Comparison of ENCODE assay signal across 1 cellular context in genomic region chr6:1657116-1657776, GRCh38.
TF ChIP-seq lines count a peak whose summit lies in the region.

No MANE protein-coding gene starts in this region.

TF ChIP-seq in Ishikawa, 13 proteins besides CTCF, POLR2A, EP300 and RAD21 (continued from another document):
- TF ChIP-seq REST (IDR thresholded peaks at IDR 0.05; ENCODE audit: low read depth): peak; percentile 36; the same call in 1 of the 2 replicates
